8 cellular contexts compared by ENCODE assay signal in genomic region chr7:1569833-1570632, GRCh38. TPM values are rescaled to one million over a fixed set of nuclear protein-coding genes. Genes with fewer than 3 reads are reported as not detected.
A peak's percentile ranks its signal among the peaks of the same experiment; 100 is the strongest.
DNase-seq lines count a peak whose midpoint lies in the region; ATAC-seq and TF ChIP-seq lines count a peak whose summit lies in the region.

PSMG3 (minus strand) TSS chr7:1570032; CDS start chr7:1569339, 693 bp downstream.

- H3K4me3 ChIP-seq in DOHH2 (ENCODE audit: low read length), result peak within 1 kb of the TSS; percentile 77
- H3K4me3 ChIP-seq in KMS-11 (IDR thresholded peaks at IDR 0.05; ENCODE audit: insufficient read depth, low read depth, low read length), result no peak within 1 kb of the TSS
- peak within 1 kb of the TSS; percentile 88 for H3K4me3 ChIP-seq in fibroblast of mammary gland (ENCODE audit: control insufficient read depth, low read depth, low read length)

- no peaks in the 10 kb centered on the region for H3K9me2 ChIP-seq in DOHH2 (replicated peaks; ENCODE audit: control insufficient read depth, low read length)

- H3K4me3 Mint-ChIP-seq in natural killer cell treated with Interleukin-12 subunit alpha and Interleukin-12 subunit beta and Interleukin-15 and Interleukin-18, amount 100 ng/mL, for 72 hours, result peak within 1 kb of the TSS; percentile 96

- H3F3A ChIP-seq in DOHH2 (ENCODE audit: control insufficient read depth, insufficient read depth), result peaks cover 16% of the 10 kb centered on the region; the same call in 1 of the 2 replicates

- peaks cover 27% of the 10 kb centered on the region for H3K4me1 ChIP-seq in DOHH2 (ENCODE audit: control insufficient read depth, low read length)
- peaks cover 15% of the 10 kb centered on the region for H3K4me1 ChIP-seq in KMS-11 (ENCODE audit: low read depth, poor library complexity, severe bottlenecking)

- peak within 1 kb of the TSS; percentile 77 for H3K4me2 ChIP-seq in DOHH2 (ENCODE audit: low read length)
- H3K4me2 ChIP-seq in KMS-11, result peak within 1 kb of the TSS; percentile 90

- ATAC-seq in GM21737 (IDR thresholded peaks at IDR 0.05; ENCODE audit: unreplicated experiment), result peak; percentile 88
- peak; percentile 95 to 97 for ATAC-seq in natural killer cell treated with Interleukin-12 subunit alpha and Interleukin-12 subunit beta and Interleukin-15 and Interleukin-18, amount 100 ng/mL, for 72 hours

- peak; percentile 97 for DNase-seq in RPMI8226
- DNase-seq in activated T-helper 1 cell treated with anti-CD3 and anti-CD28 coated beads, Interleukin-2, amount 50 U/mL, for 16 hours (ENCODE audit: low read depth in 1 of 2, low spot score in 1 of 2), result peak; percentile 78 to 83
- DNase-seq in fibroblast of mammary gland (ENCODE audit: low read depth), result peak; percentile 83
- DNase-seq in natural killer cell treated with Interleukin-12 subunit alpha and Interleukin-12 subunit beta and Interleukin-15 and Interleukin-18, amount 100 ng/mL, for 72 hours (ENCODE audit: low spot score), result peak; percentile 95
- DNase-seq in stimulated activated naive CD4-positive, alpha-beta T cell treated with Interleukin-2 at 50 U/mL for 16 hours (lab: John Stamatoyannopoulos, UW), result peak; percentile 85

- H3K27ac ChIP-seq in DOHH2 (ENCODE audit: low read depth, low read length) (peak within 1 kb of the TSS; percentile 62), KMS-11 (peak within 1 kb of the TSS; percentile 69)

- H3K79me2 ChIP-seq in DOHH2 (ENCODE audit: control insufficient read depth, low read length) (peaks cover 37% of the 10 kb centered on the region), KMS-11 (ENCODE audit: insufficient read depth, low read depth) (0 out of 2 replicates have a peak, but pooled peaks cover 6% of the 10 kb centered on the region)

- peaks cover 9 to 19% of the 10 kb centered on the region in 2 donors for H3K4me1 Mint-ChIP-seq in natural killer cell treated with Interleukin-12 subunit alpha and Interleukin-12 subunit beta and Interleukin-15 and Interleukin-18, amount 100 ng/mL, for 72 hours (ENCODE audit: low read depth in 2 of 2)

- H3K27me3 Mint-ChIP-seq in natural killer cell treated with Interleukin-12 subunit alpha and Interleukin-12 subunit beta and Interleukin-15 and Interleukin-18, amount 100 ng/mL, for 72 hours, result no peaks in the 10 kb centered on the region

- H3K9ac ChIP-seq in KMS-11, result peak within 1 kb of the TSS; percentile 75

- H3K27me3 ChIP-seq in DOHH2 (ENCODE audit: control insufficient read depth, low read length) (no peaks in the 10 kb centered on the region), KMS-11 (ENCODE audit: insufficient read depth, low read depth) (no peaks in the 10 kb centered on the region)

- H4K20me1 ChIP-seq in DOHH2 (ENCODE audit: control insufficient read depth, insufficient read depth, low read depth, low read length), result no peaks in the 10 kb centered on the region
- H4K20me1 ChIP-seq in KMS-11 (ENCODE audit: insufficient read depth), result no peaks in the 10 kb centered on the region

- H3K36me3 ChIP-seq in DOHH2 (ENCODE audit: control insufficient read depth, low read length) (peaks cover 24% of the 10 kb centered on the region), KMS-11 (ENCODE audit: insufficient read depth) (no peaks in the 10 kb centered on the region)

- H3K9me3 Mint-ChIP-seq in natural killer cell treated with Interleukin-12 subunit alpha and Interleukin-12 subunit beta and Interleukin-15 and Interleukin-18, amount 100 ng/mL, for 72 hours, result no peaks in the 10 kb centered on the region

- peak within 1 kb of the TSS; percentile 91 for H2AFZ ChIP-seq in KMS-11 (ENCODE audit: low read depth)

- no peaks in the 10 kb centered on the region for H3K9me3 ChIP-seq in DOHH2 (ENCODE audit: control insufficient read depth, insufficient read depth, low read length)

- H3K27ac Mint-ChIP-seq in natural killer cell treated with Interleukin-12 subunit alpha and Interleukin-12 subunit beta and Interleukin-15 and Interleukin-18, amount 100 ng/mL, for 72 hours, result peak within 1 kb of the TSS; percentile 95 to 96

- TF ChIP-seq CTCF in DOHH2 (IDR thresholded peaks at IDR 0.05; ENCODE audit: low read depth, low read length, poor library complexity, severe bottlenecking) (peak; percentile 62), KMS-11 (conservative IDR thresholded peaks at IDR 0.05; ENCODE audit: low read depth, low read length) (no peak), fibroblast of mammary gland (conservative IDR thresholded peaks at IDR 0.05; ENCODE audit: control insufficient read depth, insufficient read depth, low read depth, low read length) (peak; percentile 10)

- H3K36me3 Mint-ChIP-seq in natural killer cell treated with Interleukin-12 subunit alpha and Interleukin-12 subunit beta and Interleukin-15 and Interleukin-18, amount 100 ng/mL, for 72 hours, result no peaks in the 10 kb centered on the region

RNA-seq across cellular contexts. Expression of gene PSMG3, which starts in this region (rescaled TPM):
- 10 to 100 TPM; 23.2 to 69.1 TPM for total RNA-seq in natural killer cell treated with Interleukin-12 subunit alpha and Interleukin-12 subunit beta and Interleukin-15 and Interleukin-18, amount 100 ng/mL, for 72 hours
